Comparison of ENCODE assay signal across 8 cellular contexts in the genomic region with DNA sequence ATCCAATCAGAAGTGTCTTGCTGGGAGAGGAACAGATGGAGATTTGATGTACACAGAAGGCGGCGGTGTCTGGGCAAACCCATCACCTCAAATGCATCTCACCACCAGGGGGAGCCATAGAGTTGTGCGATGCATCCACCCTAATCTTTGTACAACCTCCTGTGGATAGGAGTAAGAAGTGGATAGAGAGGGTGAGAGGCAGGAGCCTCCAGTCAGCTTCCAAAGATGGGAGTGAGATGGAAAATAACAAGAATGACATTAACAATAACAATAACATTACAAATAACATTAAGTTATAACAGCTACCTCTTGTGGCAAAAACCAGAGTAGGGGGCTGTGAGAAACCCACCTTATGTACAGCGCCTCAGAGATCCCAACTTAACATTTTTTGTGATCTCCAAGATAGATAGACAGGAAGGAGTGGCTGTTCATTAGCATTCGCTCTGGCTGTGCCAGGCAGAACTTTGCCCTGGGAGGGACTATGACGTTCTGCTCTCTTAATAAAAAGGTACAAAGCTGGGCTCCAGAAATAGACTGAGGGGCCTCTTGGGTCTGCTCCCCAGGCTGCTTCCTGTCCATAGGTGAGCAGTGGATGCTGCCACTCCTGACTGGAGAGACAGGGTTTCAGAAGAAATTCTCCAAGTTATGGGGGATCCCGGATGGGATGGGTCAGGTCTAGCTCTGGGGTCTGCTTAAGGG. TPM values are rescaled to one million over a fixed set of nuclear protein-coding genes. Genes with fewer than 3 reads are reported as not detected.
DNase-seq lines count a peak whose midpoint lies in the region; ATAC-seq and TF ChIP-seq lines count a peak whose summit lies in the region.

No MANE protein-coding gene starts in this region.

- no peaks in the 10 kb centered on the region for H3K9me3 ChIP-seq in colonic mucosa
- no peaks in the 10 kb centered on the region for H3K9me3 ChIP-seq in lower lobe of right lung

- DNase-seq in A172 (ENCODE audit: low spot score) = peak; percentile 34
- DNase-seq in GM13977 (ENCODE audit: low spot score) = peak; percentile 80
- peak; percentile 59 for DNase-seq in NCI-H460 (ENCODE audit: extremely low read depth, low read depth)
- peak; percentile 94 for DNase-seq in activated CD4-positive, alpha-beta T cell treated with anti-CD3 and anti-CD28 coated beads for 48 hours
- DNase-seq in colonic mucosa = peak; percentile 83
- DNase-seq in lower lobe of right lung = peak; percentile 70
- peak; percentile 73 to 95 (median 87) for DNase-seq in stimulated activated CD4-positive, alpha-beta T cell treated with anti-CD3 and anti-CD28 coated beads, TNF-alpha, amount 100 ng/mL, for 48 hours (ENCODE audit: low read depth in 3 of 3)

- ATAC-seq in lower lobe of right lung = peak; percentile 85
- no peak for ATAC-seq in GM21825 (IDR thresholded peaks at IDR 0.05; ENCODE audit: unreplicated experiment)

- in situ Hi-C loops in GM13977 (cut with MboI; ENCODE audit: low pct_unique_long_range_greater_than_20kb, low sequenced_read_pairs, unreplicated experiment) = loop anchor here (10.0 kb wide), 1 partner anchor 182 kb away; no protein-coding TSS in a partner anchor

- H3K27me3 ChIP-seq in colonic mucosa (no peaks in the 10 kb centered on the region), lower lobe of right lung (ENCODE audit: low read depth) (no peaks in the 10 kb centered on the region)

- no peaks in the 10 kb centered on the region for H3K36me3 ChIP-seq in colonic mucosa
- no peaks in the 10 kb centered on the region for H3K36me3 ChIP-seq in lower lobe of right lung

- H3K4me3 ChIP-seq in colonic mucosa (no peak overlapping the region), lower lobe of right lung (no peak overlapping the region)

- H3K27ac ChIP-seq in colonic mucosa (no peak overlapping the region), lower lobe of right lung (no peak overlapping the region)

- H3K9ac ChIP-seq in colonic mucosa (ENCODE audit: low read depth in 2 of 2, low read length in 2 of 2) = no peak overlapping the region

- TF ChIP-seq CTCF in GM13977 (IDR thresholded peaks at IDR 0.05; ENCODE audit: extremely low read depth, insufficient read depth, missing control alignments) = peak; percentile 81
- peak; percentile 82 for TF ChIP-seq CTCF in colonic mucosa (IDR thresholded peaks at IDR 0.05)
- peak; percentile 90 for TF ChIP-seq CTCF in lower lobe of right lung (IDR thresholded peaks at IDR 0.05)

- intact Hi-C loops in colonic mucosa (cut with DNase I) (loop anchor here (5.0 kb wide), 2 partner anchors 39 to 184 kb away; no protein-coding TSS in a partner anchor), lower lobe of right lung (cut with DNase I) (no loop called here)

- no peaks in the 10 kb centered on the region for H3K4me1 ChIP-seq in colonic mucosa
- no peaks in the 10 kb centered on the region for H3K4me1 ChIP-seq in lower lobe of right lung

RNA-seq across cellular contexts. Expression of gene CEACAM18, which starts 5.2 kb away (rescaled TPM):
- not detected in 2 replicates for total RNA-seq in A172 (2014; rRNA removed; shearing (Covaris generic))
- not detected in 2 replicates for total RNA-seq in NCI-H460 (2014; rRNA removed; shearing (Covaris generic))
- polyA plus RNA-seq in NCI-H460 (2014; cell fraction: nucleus; rRNA removed) = not detected in 2 replicates
- not detected for total RNA-seq in colonic mucosa
- total RNA-seq in lower lobe of right lung = not detected

RNA-seq across cellular contexts. Expression of gene SIGLEC8, which starts 14.9 kb away (rescaled TPM):
- total RNA-seq in A172 (2014; rRNA removed; shearing (Covaris generic)) = not detected in 2 replicates
- not detected in 2 replicates for total RNA-seq in NCI-H460 (2014; rRNA removed; shearing (Covaris generic))
- not detected in 2 replicates for polyA plus RNA-seq in NCI-H460 (2014; cell fraction: nucleus; rRNA removed)
- total RNA-seq in colonic mucosa (under 1 TPM; 0.32 to 0.94 TPM), lower lobe of right lung (3.0 TPM)

RNA-seq across cellular contexts. Expression of gene SIGLEC12, which starts 28.4 kb away (rescaled TPM):
- not detected in 2 replicates for total RNA-seq in A172 (2014; rRNA removed; shearing (Covaris generic))
- not detected in 2 replicates for total RNA-seq in NCI-H460 (2014; rRNA removed; shearing (Covaris generic))
- not detected in 2 replicates for polyA plus RNA-seq in NCI-H460 (2014; cell fraction: nucleus; rRNA removed)
- under 1 TPM; 0.15 to 0.35 TPM for total RNA-seq in colonic mucosa
- 5.9 TPM for total RNA-seq in lower lobe of right lung

RNA-seq across cellular contexts. Expression of gene SIGLEC10, which starts 55.7 kb away (rescaled TPM):
- total RNA-seq in A172 (2014; rRNA removed; shearing (Covaris generic)) = not detected in 2 replicates
- total RNA-seq in NCI-H460 (2014; rRNA removed; shearing (Covaris generic)) = not detected in 2 replicates
- polyA plus RNA-seq in NCI-H460 (2014; cell fraction: nucleus; rRNA removed) = not detected in 2 replicates
- 1 to 10 TPM; 1.4 to 2.7 TPM for total RNA-seq in colonic mucosa
- total RNA-seq in lower lobe of right lung = 17.4 TPM

RNA-seq across cellular contexts. Expression of gene SIGLEC6, which starts 58.3 kb away (rescaled TPM):
- total RNA-seq in A172 (2014; rRNA removed; shearing (Covaris generic)) = not detected in 2 replicates
- total RNA-seq in NCI-H460 (2014; rRNA removed; shearing (Covaris generic)) = not detected in 2 replicates
- polyA plus RNA-seq in NCI-H460 (2014; cell fraction: nucleus; rRNA removed) = not detected in 2 replicates
- 1 to 10 TPM in 1 of 2 donors, under 1 TPM in 1; 0.98 to 1.9 TPM for total RNA-seq in colonic mucosa
- 6.5 TPM for total RNA-seq in lower lobe of right lung

Comparison
In these comparisons a context has a peak if more than half of its experiments do, and no peak if none do; other contexts are left out.
1. DNase-seq: peak in every context shown above with its lines; median percentile 94 in activated CD4-positive, alpha-beta T cell treated with anti-CD3 and anti-CD28 coated beads for 48 hours; 87 in stimulated activated CD4-positive, alpha-beta T cell treated with anti-CD3 and anti-CD28 coated beads, TNF-alpha, amount 100 ng/mL, for 48 hours; 83 in colonic mucosa; 80 in GM13977; 70 in lower lobe of right lung; 59 in NCI-H460; 34 in A172.